In the genomic region with DNA sequence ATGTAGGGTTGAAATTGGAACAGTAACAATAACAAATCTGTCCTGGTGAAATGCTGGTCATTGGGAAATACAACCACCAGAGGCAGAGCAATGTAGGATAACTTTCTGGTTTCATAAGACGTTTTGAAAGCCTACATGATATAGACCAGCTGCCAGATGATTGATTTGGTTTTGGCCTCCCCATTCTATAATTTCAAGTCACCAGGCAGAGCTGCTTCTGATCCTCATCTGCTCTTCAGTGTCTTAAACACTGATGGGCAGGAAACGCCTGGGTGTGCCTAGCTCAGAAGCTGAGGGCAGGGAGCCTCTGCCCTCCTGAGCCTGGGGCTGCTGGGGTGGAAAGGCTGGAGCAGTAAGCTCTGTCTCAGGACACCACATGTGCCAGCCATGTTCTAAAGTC, we compare ENCODE assay signal across 14 cellular contexts. TPM values are rescaled to one million over a fixed set of nuclear protein-coding genes. Genes with fewer than 3 reads are reported as not detected.
DNase-seq lines count a peak whose midpoint lies in the region; ATAC-seq and TF ChIP-seq lines count a peak whose summit lies in the region.
"Had no signal": no experiment of that assay in that cellular context is flagged by ENCODE, and none has a peak within 500 bp of the region (broad histone marks: within the 10 kb centered on the region; RNA-seq: fewer than 3 reads in every experiment).

No MANE protein-coding gene starts in this region.

- H3K36me3 Mint-ChIP-seq in WTC11: peaks cover 32% of the 10 kb centered on the region
- peaks cover 14% of the 10 kb centered on the region for H3K36me3 Mint-ChIP-seq in stimulated activated memory B cell treated with anti-CD40 and anti-IgM and Interleukin-4, amounts not matched to agents 10 μg/mL and 1 μg/mL and 100 μg/mL, for 72 hours

- no peaks in the 10 kb centered on the region for H3K9me3 Mint-ChIP-seq in WTC11
- H3K9me3 Mint-ChIP-seq in stimulated activated memory B cell treated with anti-CD40 and anti-IgM and Interleukin-4, amounts not matched to agents 10 μg/mL and 1 μg/mL and 100 μg/mL, for 72 hours: no peaks in the 10 kb centered on the region
- H3K9me3 Mint-ChIP-seq: activated naive CD8-positive, alpha-beta T cell treated with anti-CD3 and anti-CD28 coated beads, Interleukin-2, amount 10 ng/mL, durations not matched to agents 7 days and 5 days had no signal

- no peak overlapping the region for H3K4me3 Mint-ChIP-seq in WTC11
- H3K4me3 Mint-ChIP-seq in stimulated activated memory B cell treated with anti-CD40 and anti-IgM and Interleukin-4, amounts not matched to agents 10 μg/mL and 1 μg/mL and 100 μg/mL, for 72 hours: no peak overlapping the region
- H3K4me3 Mint-ChIP-seq: activated naive CD8-positive, alpha-beta T cell treated with anti-CD3 and anti-CD28 coated beads, Interleukin-2, amount 10 ng/mL, durations not matched to agents 7 days and 5 days had no signal

- CTCF ChIA-PET in WTC11 (lab: Charles Lee): interaction anchor here (1.7 kb wide), 1 partner anchor 261 kb away, joined by 3 read pairs; no protein-coding TSS in a partner anchor
- CTCF ChIA-PET in RWPE1 (lab: Yijun Ruan, JAX): no interaction called here

- TF ChIP-seq CTCF in GM12873 (IDR thresholded peaks at IDR 0.05; ENCODE audit: insufficient read depth, low read depth, low read length, missing control alignments) (peak; percentile 23), WTC11 (IDR thresholded peaks at IDR 0.05) (no peak), fibroblast of villous mesenchyme (IDR thresholded peaks at IDR 0.05; ENCODE audit: insufficient read depth, low read depth, low read length) (peak; percentile 11), RWPE1 (conservative IDR thresholded peaks at IDR 0.05; ENCODE audit: low read depth) (no peak)

- no peak overlapping the region for H3K27ac ChIP-seq in RWPE1
- H3K27ac ChIP-seq: C4-2B had no signal

- no peak overlapping the region for H3K4me3 ChIP-seq in fibroblast of villous mesenchyme (ENCODE audit: low read depth, low read length)
- H3K4me3 ChIP-seq: prostate gland had no signal

- H3K4me1 Mint-ChIP-seq in WTC11: peaks cover 21% of the 10 kb centered on the region
- H3K4me1 Mint-ChIP-seq in stimulated activated memory B cell treated with anti-CD40 and anti-IgM and Interleukin-4, amounts not matched to agents 10 μg/mL and 1 μg/mL and 100 μg/mL, for 72 hours: peaks cover 22% of the 10 kb centered on the region

- ATAC-seq in WTC11 (0 out of 2 replicates have a peak, but pooled peaks have one; percentile 18), GM19328 (IDR thresholded peaks at IDR 0.05; ENCODE audit: unreplicated experiment) (no peak)
- ATAC-seq in stimulated activated memory B cell treated with anti-CD40 and anti-IgM and Interleukin-4, amounts not matched to agents 10 μg/mL and 1 μg/mL and 100 μg/mL, for 72 hours: no peak

- POLR2A ChIA-PET in WTC11 (lab: Charles Lee): no interaction called here
- POLR2A ChIA-PET in RWPE1 (lab: Yijun Ruan, JAX; ENCODE audit: low non-redundant PET): no interaction called here

- DNase-seq in WTC11 (ENCODE audit: low spot score): no peak
- peak; percentile 61 for DNase-seq in fibroblast of villous mesenchyme (ENCODE audit: low read depth)
- no peak for DNase-seq in A172 (ENCODE audit: low spot score)
- no peak for DNase-seq in RWPE1 (ENCODE audit: low spot score)
- DNase-seq in DMS114 treated with DMSO at 0.1 percent for 48 hours (lab: John Stamatoyannopoulos, UW; ENCODE audit: unreplicated experiment): no peak
- DNase-seq: activated CD4-positive, CD25-positive, alpha-beta regulatory T cell treated with anti-CD3 and anti-CD28 coated beads, Interleukin-2, amount 50 U/mL, for 72 hours; activated naive CD8-positive, alpha-beta T cell treated with anti-CD3 and anti-CD28 coated beads, Interleukin-2, amount 10 ng/mL, durations not matched to agents 7 days and 5 days; activated T-cell treated with anti-CD3 and anti-CD28 coated beads for 4 hours; NCI-H1092 treated with DMSO at 0.1 percent for 48 hours had no signal

- no peaks in the 10 kb centered on the region for H3K27me3 Mint-ChIP-seq in WTC11 (ENCODE audit: low read depth)
- no peaks in the 10 kb centered on the region for H3K27me3 Mint-ChIP-seq in stimulated activated memory B cell treated with anti-CD40 and anti-IgM and Interleukin-4, amounts not matched to agents 10 μg/mL and 1 μg/mL and 100 μg/mL, for 72 hours
- H3K27me3 Mint-ChIP-seq: activated naive CD8-positive, alpha-beta T cell treated with anti-CD3 and anti-CD28 coated beads, Interleukin-2, amount 10 ng/mL, durations not matched to agents 7 days and 5 days had no signal

- peak overlapping the region; percentile 38 for H3K27ac Mint-ChIP-seq in WTC11
- peak overlapping the region; percentile 12 for H3K27ac Mint-ChIP-seq in stimulated activated memory B cell treated with anti-CD40 and anti-IgM and Interleukin-4, amounts not matched to agents 10 μg/mL and 1 μg/mL and 100 μg/mL, for 72 hours
- H3K27ac Mint-ChIP-seq: activated naive CD8-positive, alpha-beta T cell treated with anti-CD3 and anti-CD28 coated beads, Interleukin-2, amount 10 ng/mL, durations not matched to agents 7 days and 5 days had no signal

TF ChIP-seq in WTC11, 78 proteins besides CTCF, POLR2A, EP300 and RAD21:
- TF ChIP-seq CBFB (CRISPR knock-in tag; IDR thresholded peaks at IDR 0.05; ENCODE audit: low read depth): no peak

RNA-seq across cellular contexts. Expression of gene DHX35, which starts 24.5 kb away (rescaled TPM):
- total RNA-seq in WTC11 (2021): 17.8 to 20.4 TPM (median 18.7 TPM) in 3 replicates
- total RNA-seq in fibroblast of villous mesenchyme: 9.7 and 12.5 TPM in 2 replicates
- total RNA-seq in A172 (2014; rRNA removed; shearing (Covaris generic)): 12.1 and 25.4 TPM in 2 replicates

Comparison
In these comparisons a context has a peak if more than half of its experiments do, and no peak if none do; other contexts are left out.
1. CTCF ChIP-seq: peak in GM12873 (single experiment) and fibroblast of villous mesenchyme (single experiment); none in WTC11 (single experiment) and RWPE1 (single experiment).